11 cellular contexts compared by ENCODE assay signal in the genomic region with DNA sequence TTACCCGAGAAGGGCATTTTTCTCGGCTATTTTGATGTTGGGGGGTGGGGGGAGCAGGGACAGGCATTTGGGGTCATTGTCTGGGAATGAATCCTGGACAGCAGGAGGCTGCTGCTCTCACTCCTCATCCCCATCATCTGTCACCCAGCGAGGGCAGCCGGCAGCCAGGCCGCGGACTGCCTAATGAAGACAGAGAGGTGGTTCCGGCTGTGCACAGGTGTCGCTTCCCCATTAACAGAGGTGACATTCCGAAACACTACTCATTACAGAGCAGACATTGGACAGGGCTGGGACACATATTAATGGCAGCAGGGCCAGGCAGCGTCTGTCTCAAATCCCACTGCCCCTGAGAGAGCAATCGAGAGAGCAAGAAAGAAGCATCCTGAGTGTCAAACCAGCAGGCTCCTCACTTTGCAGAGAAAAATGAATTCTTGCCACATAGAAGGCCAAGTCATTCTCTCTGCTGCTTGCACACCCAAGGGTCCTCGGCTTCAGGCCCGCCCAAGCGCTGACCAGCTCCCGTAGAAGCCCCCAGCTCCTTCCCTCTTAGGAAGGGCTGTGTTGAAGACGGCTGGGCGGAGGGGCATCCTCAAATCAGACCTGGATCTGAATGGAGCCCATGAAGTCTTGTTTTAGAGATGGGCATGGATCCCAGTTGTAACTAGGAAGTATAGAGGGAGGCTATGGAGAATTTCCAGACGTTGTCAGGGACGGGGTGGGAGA. TPM values are rescaled to one million over a fixed set of nuclear protein-coding genes. Genes with fewer than 3 reads are reported as not detected.
DNase-seq lines count a peak whose midpoint lies in the region; ATAC-seq and TF ChIP-seq lines count a peak whose summit lies in the region.
"Had no signal": no experiment of that assay in that cellular context is flagged by ENCODE, and none has a peak within 500 bp of the region (broad histone marks: within the 10 kb centered on the region; RNA-seq: fewer than 3 reads in every experiment).

No MANE protein-coding gene starts in this region.

- H3K27me3 ChIP-seq in spleen (replicated peaks in 1 of 7), result peaks cover 0 to 26% (median 0%) of the 10 kb centered on the region in 7 donors

- no peaks in the 10 kb centered on the region for H3K9me3 Mint-ChIP-seq in T-helper 1 cell treated with Interleukin-12 subunit alpha and Interleukin-12 subunit beta and Interleukin-4 antibody, amounts not matched to agents 30 μg/mL and 1 μg/mL, for 36 hours
- no peaks in the 10 kb centered on the region for H3K9me3 Mint-ChIP-seq in activated naive CD8-positive, alpha-beta T cell treated with anti-CD3 and anti-CD28 coated beads, Interleukin-2, amount 10 ng/mL, durations not matched to agents 7 days and 5 days

- H3K27me3 Mint-ChIP-seq in T-helper 1 cell treated with Interleukin-12 subunit alpha and Interleukin-12 subunit beta and Interleukin-4 antibody, amounts not matched to agents 30 μg/mL and 1 μg/mL, for 36 hours (ENCODE audit: low read depth), result peaks cover 62% of the 10 kb centered on the region
- peaks cover 18% of the 10 kb centered on the region for H3K27me3 Mint-ChIP-seq in activated naive CD8-positive, alpha-beta T cell treated with anti-CD3 and anti-CD28 coated beads, Interleukin-2, amount 10 ng/mL, durations not matched to agents 7 days and 5 days

- no peak for TF ChIP-seq CTCF in spleen (IDR thresholded peaks at IDR 0.05 in 8 of 11, conservative IDR thresholded peaks at IDR 0.05 in 3 of 11)

- no peak overlapping the region for H3K27ac ChIP-seq in spleen
- H3K27ac ChIP-seq: tibial nerve had no signal

- WGBS in spleen, 5 donors, result 82 to 92% (median 87%) methylated on average over 19 of the region's 19 CpGs

- H3K4me1 ChIP-seq in spleen, result peaks cover 0 to 18% (median 14%) of the 10 kb centered on the region in 6 donors

- no peaks in the 10 kb centered on the region for H3K36me3 ChIP-seq in spleen
- H3K36me3 ChIP-seq: MG63, tibial nerve had no signal

- H3K4me1 Mint-ChIP-seq in T-helper 1 cell treated with Interleukin-12 subunit alpha and Interleukin-12 subunit beta and Interleukin-4 antibody, amounts not matched to agents 30 μg/mL and 1 μg/mL, for 36 hours (ENCODE audit: low read depth), result peaks cover 9% of the 10 kb centered on the region
- H3K4me1 Mint-ChIP-seq in activated naive CD8-positive, alpha-beta T cell treated with anti-CD3 and anti-CD28 coated beads, Interleukin-2, amount 10 ng/mL, durations not matched to agents 7 days and 5 days, result peaks cover 7% of the 10 kb centered on the region

- no peak for TF ChIP-seq POLR2A in spleen (IDR thresholded peaks at IDR 0.05)

- H3K4me3 Mint-ChIP-seq in T-helper 1 cell treated with Interleukin-12 subunit alpha and Interleukin-12 subunit beta and Interleukin-4 antibody, amounts not matched to agents 30 μg/mL and 1 μg/mL, for 36 hours, result peak overlapping the region; percentile 65
- H3K4me3 Mint-ChIP-seq in activated naive CD8-positive, alpha-beta T cell treated with anti-CD3 and anti-CD28 coated beads, Interleukin-2, amount 10 ng/mL, durations not matched to agents 7 days and 5 days, result peak overlapping the region; percentile 84

- intact Hi-C loops in spleen (cut with DNase I; ENCODE audit: low total_unique reads), result no loop called here

- H3K9me3 ChIP-seq in iPS-18c (ENCODE audit: control insufficient read depth, insufficient read depth, low read length), result peaks cover 2% of the 10 kb centered on the region
- no peaks in the 10 kb centered on the region for H3K9me3 ChIP-seq in spleen
- H3K9me3 ChIP-seq: MG63, tibial nerve had no signal

- no peak for ATAC-seq in activated naive CD8-positive, alpha-beta T cell treated with anti-CD3 and anti-CD28 coated beads, Interleukin-2, amount 10 ng/mL, durations not matched to agents 7 days and 5 days (ENCODE audit: low read depth)
- ATAC-seq in activated CD4-positive, CD25-positive, alpha-beta regulatory T cell treated with anti-CD3 and anti-CD28 coated beads, Interleukin-2, amount 50 U/mL, for 24 hours, result no peak

- H3K27ac Mint-ChIP-seq in T-helper 1 cell treated with Interleukin-12 subunit alpha and Interleukin-12 subunit beta and Interleukin-4 antibody, amounts not matched to agents 30 μg/mL and 1 μg/mL, for 36 hours, result no peak overlapping the region
- H3K27ac Mint-ChIP-seq in activated naive CD8-positive, alpha-beta T cell treated with anti-CD3 and anti-CD28 coated beads, Interleukin-2, amount 10 ng/mL, durations not matched to agents 7 days and 5 days, result no peak overlapping the region

- POLR2A ChIA-PET in activated naive CD8-positive, alpha-beta T cell treated with anti-CD3 and anti-CD28 coated beads, Interleukin-2, amount 10 ng/mL, durations not matched to agents 7 days and 5 days (lab: Charles Lee), result interaction anchor here (0.6 kb wide), 1 partner anchor 41 kb away, joined by 3 read pairs; no protein-coding TSS in a partner anchor

- no peak for DNase-seq in T-helper 1 cell
- DNase-seq in activated naive CD8-positive, alpha-beta T cell treated with anti-CD3 and anti-CD28 coated beads, Interleukin-2, amount 10 ng/mL, durations not matched to agents 7 days and 5 days, result no peak
- peak; percentile 71 for DNase-seq in spleen
- no peak for DNase-seq in NCI-H2171 treated with DMSO at 0.1 percent for 48 hours (lab: John Stamatoyannopoulos, UW)
- no peak for DNase-seq in NCI-H187 (lab: John Stamatoyannopoulos, UW)
- DNase-seq: 8988T had no signal

- H3K4me3 ChIP-seq in iPS-18c (ENCODE audit: insufficient read depth, low read depth, low read length), result peak overlapping the region; percentile 52; the same call in 1 of the 2 replicates
- H3K4me3 ChIP-seq in spleen, result peak overlapping the region in 4 of 8 donors; percentile 36 to 73 (median 42)

- no peaks in the 10 kb centered on the region for H3K36me3 Mint-ChIP-seq in T-helper 1 cell treated with Interleukin-12 subunit alpha and Interleukin-12 subunit beta and Interleukin-4 antibody, amounts not matched to agents 30 μg/mL and 1 μg/mL, for 36 hours (ENCODE audit: low read depth)
- H3K36me3 Mint-ChIP-seq in activated naive CD8-positive, alpha-beta T cell treated with anti-CD3 and anti-CD28 coated beads, Interleukin-2, amount 10 ng/mL, durations not matched to agents 7 days and 5 days, result no peaks in the 10 kb centered on the region

RNA-seq across cellular contexts. Expression of a gene that starts 8.0 kb away (rescaled TPM):
- 1 to 10 TPM in 1 of 2 experiments, under 1 TPM in 1; 0.97 to 1.1 TPM for total RNA-seq in activated naive CD8-positive, alpha-beta T cell treated with anti-CD3 and anti-CD28 coated beads, Interleukin-2, amount 10 ng/mL, durations not matched to agents 7 days and 5 days
- total RNA-seq in spleen, result not detected
- not detected for polyA plus RNA-seq in spleen
- total RNA-seq: tibial nerve had no signal

RNA-seq across cellular contexts. Expression of a gene that starts 25.9 kb away (rescaled TPM):
- total RNA-seq in activated naive CD8-positive, alpha-beta T cell treated with anti-CD3 and anti-CD28 coated beads, Interleukin-2, amount 10 ng/mL, durations not matched to agents 7 days and 5 days, result under 1 TPM; 0.51 to 0.83 TPM
- under 1 TPM in 5 of 7 donors, not detected in 2; 0.19 to 0.51 (median 0.24) TPM for total RNA-seq in spleen
- polyA plus RNA-seq in spleen, result under 1 TPM in 1 of 3 donors, not detected in 2; 0.02 TPM
